ENCODE assay signal across 23 cellular contexts in genomic region chr16:17724242-17724898, GRCh38.
DNase-seq lines count a peak whose midpoint lies in the region; ATAC-seq and TF ChIP-seq lines count a peak whose summit lies in the region.
"Had no signal": no experiment of that assay in that cellular context is flagged by ENCODE, and none has a peak within 500 bp of the region (broad histone marks: within the 10 kb centered on the region; RNA-seq: fewer than 3 reads in every experiment).

No MANE protein-coding gene starts in this region.

- peaks cover 10% of the 10 kb centered on the region for H3K9me3 Mint-ChIP-seq in chondrocyte (ENCODE audit: low read depth)
- H3K9me3 Mint-ChIP-seq: activated T-cell treated with anti-CD3 and anti-CD28 coated beads, Interleukin-2, amount 50 U/mL, for 4 hours; neural progenitor cell had no signal

- DNase-seq in Daoy (ENCODE audit: low read depth) = peak; percentile 66
- DNase-seq in RPMI7951 (ENCODE audit: low read depth) = peak; percentile 73
- no peak for DNase-seq in chondrocyte (ENCODE audit: low spot score)
- DNase-seq in mesendoderm = no peak
- no peak for DNase-seq in activated CD4-positive, CD25-positive, alpha-beta regulatory T cell (lab: John Stamatoyannopoulos, UW)
- DNase-seq in SK-N-DZ (ENCODE audit: low spot score) = no peak
- DNase-seq: activated CD8-positive, alpha-beta T cell treated with anti-CD3 and anti-CD28 coated beads, Interleukin-2, amount 10 ng/mL, durations not matched to agents 7 days and 5 days; activated naive CD4-positive, alpha-beta T cell treated with anti-CD3 and anti-CD28 coated beads, Interleukin-2, amount 50 U/mL, for 16 hours; activated T-cell treated with anti-CD3 and anti-CD28 coated beads, Interleukin-2, amount 50 U/mL, for 4 hours; dermis blood vessel endothelial cell; DND-41; HCEC 1CT; mucosa of descending colon; SIG-M5; substantia nigra; T-helper 17 cell had no signal

- no peak overlapping the region for H3K4me3 Mint-ChIP-seq in chondrocyte (ENCODE audit: unreplicated experiment)
- H3K4me3 Mint-ChIP-seq: activated CD8-positive, alpha-beta T cell treated with anti-CD3 and anti-CD28 coated beads, Interleukin-2, amount 10 ng/mL, durations not matched to agents 7 days and 5 days; activated T-cell treated with anti-CD3 and anti-CD28 coated beads, Interleukin-2, amount 50 U/mL, for 4 hours; brain; neural progenitor cell; T-helper 17 cell; WTC11 had no signal

- no peak overlapping the region for H2BK120ac ChIP-seq in mesendoderm (ENCODE audit: low read depth, low read length)

- no peaks in the 10 kb centered on the region for H3K36me3 Mint-ChIP-seq in chondrocyte (ENCODE audit: low read depth)
- H3K36me3 Mint-ChIP-seq: brain, neural progenitor cell, WTC11 had no signal

- no peak overlapping the region for H4K5ac ChIP-seq in mesendoderm (ENCODE audit: low read length)

- no peaks in the 10 kb centered on the region for H3K36me3 ChIP-seq in mesendoderm (ENCODE audit: control insufficient read depth, insufficient read depth, low read length)
- H3K36me3 ChIP-seq: neural progenitor cell had no signal

- H3K9ac ChIP-seq in mesendoderm (ENCODE audit: low read length) = no peak overlapping the region
- H3K9ac ChIP-seq: neural progenitor cell had no signal

- H3K4me1 ChIP-seq in mesendoderm (ENCODE audit: control insufficient read depth, low read depth, low read length) = no peaks in the 10 kb centered on the region
- H3K4me1 ChIP-seq: neural progenitor cell had no signal

- no peak overlapping the region for H3K4me2 ChIP-seq in mesendoderm (ENCODE audit: low read length)
- H3K4me2 ChIP-seq: neural progenitor cell had no signal

- H3K4ac ChIP-seq in mesendoderm (ENCODE audit: low read depth, low read length) = no peak overlapping the region

- H3K18ac ChIP-seq in mesendoderm (ENCODE audit: low read length) = no peak overlapping the region

- TF ChIP-seq CTCF in chondrocyte (IDR thresholded peaks at IDR 0.05) = no peak

- no peaks in the 10 kb centered on the region for H3K4me1 Mint-ChIP-seq in chondrocyte (ENCODE audit: low read depth)

- H3K79me2 ChIP-seq in mesendoderm (ENCODE audit: control insufficient read depth, insufficient read depth, low read length) = no peaks in the 10 kb centered on the region

- no peaks in the 10 kb centered on the region for H3K27me3 Mint-ChIP-seq in chondrocyte (ENCODE audit: low read depth)

- no peak overlapping the region for H3K4me3 ChIP-seq in mesendoderm (ENCODE audit: low read length)
- H3K4me3 ChIP-seq: mucosa of descending colon, neural progenitor cell had no signal

- ATAC-seq in GM18907 (IDR thresholded peaks at IDR 0.05; ENCODE audit: unreplicated experiment) (no peak), GM19467 (IDR thresholded peaks at IDR 0.05; ENCODE audit: unreplicated experiment) (no peak)
- ATAC-seq: activated CD8-positive, alpha-beta T cell treated with anti-CD3 and anti-CD28 coated beads, Interleukin-2, amount 10 ng/mL, durations not matched to agents 7 days and 5 days; activated T-cell treated with anti-CD3 and anti-CD28 coated beads, Interleukin-2, amount 50 U/mL, for 4 hours; left lobe of liver; mucosa of descending colon; T-helper 17 cell; WTC11 had no signal

- no peak overlapping the region for H2AK5ac ChIP-seq in mesendoderm (ENCODE audit: low read length)

- H3K27me3 ChIP-seq in mesendoderm (ENCODE audit: insufficient read depth, low read length, poor library complexity) = no peaks in the 10 kb centered on the region
- H3K27me3 ChIP-seq: neural progenitor cell had no signal

- H3K27ac ChIP-seq in mesendoderm (ENCODE audit: low read depth, low read length) = no peak overlapping the region
- H3K27ac ChIP-seq: epithelial cell of prostate, neural progenitor cell had no signal

- no peaks in the 10 kb centered on the region for H3K79me1 ChIP-seq in mesendoderm (ENCODE audit: low read length)

- H2BK5ac ChIP-seq in mesendoderm (ENCODE audit: low read length) = peak overlapping the region; percentile 43

- no CpG with 5 or more reads among the region's 10 CpGs for WGBS in mesendoderm (ENCODE audit: extremely low coverage, insufficient coverage, low lambda C conversion rate)

- H3K23ac ChIP-seq in mesendoderm (ENCODE audit: low read length) = no peak overlapping the region

- H2BK15ac ChIP-seq in mesendoderm (replicated peaks; ENCODE audit: low read depth) = no peak overlapping the region

- H3K27ac Mint-ChIP-seq in chondrocyte (ENCODE audit: unreplicated experiment) = peak overlapping the region; percentile 47
- H3K27ac Mint-ChIP-seq: activated CD8-positive, alpha-beta T cell treated with anti-CD3 and anti-CD28 coated beads, Interleukin-2, amount 10 ng/mL, durations not matched to agents 7 days and 5 days; brain; neural progenitor cell; T-helper 17 cell; WTC11 had no signal

- H3K56ac ChIP-seq in mesendoderm (ENCODE audit: low read length) = peak overlapping the region; percentile 12

- H4K8ac ChIP-seq in mesendoderm (ENCODE audit: low read depth, low read length) = no peak overlapping the region

Comparison
In these comparisons a context has a peak if more than half of its experiments do, and no peak if none do; other contexts are left out.
1. DNase-seq: peak in Daoy (single experiment) and RPMI7951 (single experiment); none in chondrocyte (single experiment), mesendoderm (single experiment), activated CD4-positive, CD25-positive, alpha-beta regulatory T cell (0 of 4) and SK-N-DZ (single experiment).